Comparison of ENCODE assay signal across 8 cellular contexts in the genomic region with DNA sequence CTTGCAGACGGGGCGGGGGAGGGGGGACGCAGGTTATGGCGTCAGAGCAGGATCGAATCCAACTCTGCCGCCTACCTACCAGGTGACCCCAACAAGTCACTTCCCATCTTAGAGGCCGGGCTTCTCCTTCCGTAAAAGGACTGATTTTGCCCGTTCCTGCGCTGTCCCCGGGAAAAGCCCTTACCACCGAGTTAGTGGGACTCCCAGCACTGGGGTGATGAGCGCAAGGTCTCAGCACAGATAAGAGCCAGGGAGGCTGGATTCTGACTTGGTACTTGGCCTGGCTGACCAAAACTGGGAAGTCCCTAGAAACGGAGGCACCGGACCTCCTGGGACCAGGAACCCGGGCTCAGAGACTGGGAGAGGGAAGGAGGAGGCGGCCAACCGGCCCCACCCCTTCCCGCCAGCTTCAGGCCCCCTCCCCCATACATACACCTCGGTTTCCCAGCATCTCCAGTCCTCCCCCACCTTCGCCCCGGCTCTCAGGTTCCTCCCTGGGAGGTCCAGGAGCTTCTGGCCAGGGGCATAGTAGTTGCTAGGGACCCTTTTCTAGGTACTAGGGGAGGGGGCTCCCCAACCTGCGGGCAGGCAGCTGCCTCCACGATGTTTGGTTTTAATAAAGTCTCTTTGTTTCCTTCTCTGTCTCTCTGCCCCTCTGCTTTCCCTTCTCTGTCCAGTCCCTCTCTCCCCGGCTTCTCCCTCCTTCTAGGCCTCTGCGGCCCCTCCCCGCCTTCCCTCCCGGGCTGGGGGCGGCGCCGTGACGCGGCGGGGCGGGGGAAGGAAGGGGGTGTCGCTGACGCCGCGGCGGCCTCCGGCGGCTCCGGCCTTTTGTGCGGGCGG. TPM values are rescaled to one million over a fixed set of nuclear protein-coding genes. Genes with fewer than 3 reads are reported as not detected.
DNase-seq lines count a peak whose midpoint lies in the region; ATAC-seq and TF ChIP-seq lines count a peak whose summit lies in the region.

A gene (plus strand): TSS at position 826 of the 840 bp plus-strand sequence. CDS start 156 bp downstream, outside the sequence.

- ATAC-seq in GM21423 (IDR thresholded peaks at IDR 0.05; ENCODE audit: unreplicated experiment) (peak; percentile 45), gastroesophageal sphincter (peak; percentile 93)

- 0% methylated on average over 3 of the region's 45 CpGs for WGBS in gastroesophageal sphincter (ENCODE audit: low coverage in 1 of 2), 2 donors
- WGBS in suprapubic skin, result 2% methylated on average over 23 of the region's 45 CpGs

- H3K4me1 ChIP-seq in Karpas-422 (ENCODE audit: low read length) (peaks cover 36% of the 10 kb centered on the region), SJSA1 (replicated peaks) (peaks cover 40% of the 10 kb centered on the region), gastroesophageal sphincter (peaks cover 0 to 75% (median 29%) of the 10 kb centered on the region in 3 donors), suprapubic skin (peaks cover 47% of the 10 kb centered on the region)

- H2AFZ ChIP-seq in Karpas-422 (ENCODE audit: low read length), result peak within 1 kb of the TSS; percentile 77; the same call in 1 of the 2 replicates

- peak within 1 kb of the TSS; percentile 96 for H3K27ac Mint-ChIP-seq in activated naive CD4-positive, alpha-beta T cell treated with anti-CD3 and anti-CD28 coated beads for 36 hours

- H3K9me2 ChIP-seq in Karpas-422 (replicated peaks; ENCODE audit: insufficient read depth, low read length), result no peaks in the 10 kb centered on the region

- H3K4me3 Mint-ChIP-seq in activated naive CD4-positive, alpha-beta T cell treated with anti-CD3 and anti-CD28 coated beads for 36 hours, result peak within 1 kb of the TSS; percentile 98

- TF ChIP-seq EP300 in gastroesophageal sphincter (IDR thresholded peaks at IDR 0.05) (no peak), suprapubic skin (IDR thresholded peaks at IDR 0.05) (no peak)

- peaks cover 48% of the 10 kb centered on the region for H3K79me2 ChIP-seq in Karpas-422 (ENCODE audit: low read length)

- DNase-seq in COLO668 (lab: John Stamatoyannopoulos, UW; ENCODE audit: unreplicated experiment) (peak; percentile 78), Karpas-422 (peak; percentile 90), SJSA1 (ENCODE audit: low read depth in 1 of 2, low spot score in 2 of 2) (peak; percentile 85 to 89), nucleus accumbens (lab: John Stamatoyannopoulos, UW) (peak in 54 of 56 donors; percentile 13 to 90 (median 70)), suprapubic skin (ENCODE audit: low spot score in 2 of 2) (peak; percentile 87 to 89)
- peak; percentile 80 for DNase-seq in activated naive CD4-positive, alpha-beta T cell treated with anti-CD3 and anti-CD28 coated beads for 36 hours

- H3K27me3 ChIP-seq in Karpas-422 (ENCODE audit: low read length), result no peaks in the 10 kb centered on the region
- no peaks in the 10 kb centered on the region for H3K27me3 ChIP-seq in SJSA1 (replicated peaks)
- H3K27me3 ChIP-seq in gastroesophageal sphincter, result no peaks in the 10 kb centered on the region
- no peaks in the 10 kb centered on the region for H3K27me3 ChIP-seq in suprapubic skin

- no peaks in the 10 kb centered on the region for H3K9me3 Mint-ChIP-seq in activated naive CD4-positive, alpha-beta T cell treated with anti-CD3 and anti-CD28 coated beads for 36 hours

- peak within 1 kb of the TSS; percentile 99 for H3K9ac ChIP-seq in Karpas-422 (ENCODE audit: low read length)

- intact Hi-C loops in activated naive CD4-positive, alpha-beta T cell treated with anti-CD3 and anti-CD28 coated beads for 36 hours (cut with micrococcal nuclease), result loop anchor here (1.0 to 10.0 kb wide), 7 partner anchors 9 to 635 kb away; a partner anchor contains a TSS

- TF ChIP-seq CTCF in gastroesophageal sphincter (IDR thresholded peaks at IDR 0.05) (no peak), suprapubic skin (IDR thresholded peaks at IDR 0.05) (no peak)

- H3K9me3 ChIP-seq in Karpas-422 (ENCODE audit: low read length), result no peaks in the 10 kb centered on the region
- H3K9me3 ChIP-seq in SJSA1 (replicated peaks), result no peaks in the 10 kb centered on the region
- H3K9me3 ChIP-seq in gastroesophageal sphincter, result no peaks in the 10 kb centered on the region
- H3K9me3 ChIP-seq in suprapubic skin, result no peaks in the 10 kb centered on the region

- H3K4me2 ChIP-seq in Karpas-422 (ENCODE audit: low read depth, low read length, poor library complexity, severe bottlenecking), result peak within 1 kb of the TSS; percentile 69

- H4K20me1 ChIP-seq in Karpas-422 (ENCODE audit: insufficient read depth, low read depth, low read length), result peaks cover 25% of the 10 kb centered on the region

- H3K36me3 ChIP-seq in Karpas-422 (ENCODE audit: insufficient read depth, low read length) (peaks cover 7% of the 10 kb centered on the region; the same call in 1 of the 2 replicates), SJSA1 (peaks cover 28% of the 10 kb centered on the region; the same call in 1 of the 2 replicates), gastroesophageal sphincter (peaks cover 0 to 9% of the 10 kb centered on the region in 2 donors), suprapubic skin (no peaks in the 10 kb centered on the region)

- CTCF ChIA-PET in activated naive CD4-positive, alpha-beta T cell treated with anti-CD3 and anti-CD28 coated beads for 36 hours (lab: Charles Lee), result interaction anchor here (0.6 to 2.1 kb wide), 5 partner anchors 12 to 1591 kb away, joined by 3 to 13 read pairs (median 3); no protein-coding TSS in a partner anchor

- H3K27ac ChIP-seq in Karpas-422 (ENCODE audit: low read length) (peak within 1 kb of the TSS; percentile 82), SJSA1 (peak within 1 kb of the TSS; percentile 93), gastroesophageal sphincter (peak within 1 kb of the TSS; percentile 95 to 99 (median 98)), suprapubic skin (peak within 1 kb of the TSS; percentile 93)

- TF ChIP-seq POLR2A in gastroesophageal sphincter (IDR thresholded peaks at IDR 0.05) (peak; percentile 17 to 79), suprapubic skin (IDR thresholded peaks at IDR 0.05) (peak in 1 of 2 donors; percentile 41)

- H3K4me1 Mint-ChIP-seq in activated naive CD4-positive, alpha-beta T cell treated with anti-CD3 and anti-CD28 coated beads for 36 hours (ENCODE audit: low read depth), result peaks cover 57% of the 10 kb centered on the region

- peaks cover 34% of the 10 kb centered on the region for H3K36me3 Mint-ChIP-seq in activated naive CD4-positive, alpha-beta T cell treated with anti-CD3 and anti-CD28 coated beads for 36 hours (ENCODE audit: low read depth)

- H3K4me3 ChIP-seq in Karpas-422 (ENCODE audit: low read length) (peak within 1 kb of the TSS; percentile 71), SJSA1 (peak within 1 kb of the TSS; percentile 76), gastroesophageal sphincter (peak within 1 kb of the TSS; percentile 89 to 94), suprapubic skin (peak within 1 kb of the TSS; percentile 65)

- no peaks in the 10 kb centered on the region for H3K27me3 Mint-ChIP-seq in activated naive CD4-positive, alpha-beta T cell treated with anti-CD3 and anti-CD28 coated beads for 36 hours (ENCODE audit: low read depth)

RNA-seq across cellular contexts. Expression of the gene that starts here (rescaled TPM):
- 45.2 and 76.4 TPM in 2 replicates for total RNA-seq in Karpas-422 (2014; rRNA removed; shearing (Covaris generic); ENCODE audit: low replicate concordance)
- total RNA-seq in SJSA1 (2014; rRNA removed; shearing (Covaris generic)), result 14.0 and 21.6 TPM in 2 replicates
- 100 to 1,000 TPM; 117 to 125 TPM for total RNA-seq in activated naive CD4-positive, alpha-beta T cell treated with anti-CD3 and anti-CD28 coated beads for 36 hours
- 10 to 100 TPM; 22.0 to 40.0 (median 35.9) TPM for total RNA-seq in gastroesophageal sphincter
- 10 to 100 TPM; 16.3 to 38.7 (median 20.8) TPM for total RNA-seq in suprapubic skin

Comparison
In these comparisons a context has a peak if more than half of its experiments do, and no peak if none do; other contexts are left out.
1. Peak in every context shown above with its lines: DNase-seq, ATAC-seq, H3K4me3 ChIP-seq and H3K27ac ChIP-seq.